Comparison of ENCODE assay signal across 8 cellular contexts in the genomic region with DNA sequence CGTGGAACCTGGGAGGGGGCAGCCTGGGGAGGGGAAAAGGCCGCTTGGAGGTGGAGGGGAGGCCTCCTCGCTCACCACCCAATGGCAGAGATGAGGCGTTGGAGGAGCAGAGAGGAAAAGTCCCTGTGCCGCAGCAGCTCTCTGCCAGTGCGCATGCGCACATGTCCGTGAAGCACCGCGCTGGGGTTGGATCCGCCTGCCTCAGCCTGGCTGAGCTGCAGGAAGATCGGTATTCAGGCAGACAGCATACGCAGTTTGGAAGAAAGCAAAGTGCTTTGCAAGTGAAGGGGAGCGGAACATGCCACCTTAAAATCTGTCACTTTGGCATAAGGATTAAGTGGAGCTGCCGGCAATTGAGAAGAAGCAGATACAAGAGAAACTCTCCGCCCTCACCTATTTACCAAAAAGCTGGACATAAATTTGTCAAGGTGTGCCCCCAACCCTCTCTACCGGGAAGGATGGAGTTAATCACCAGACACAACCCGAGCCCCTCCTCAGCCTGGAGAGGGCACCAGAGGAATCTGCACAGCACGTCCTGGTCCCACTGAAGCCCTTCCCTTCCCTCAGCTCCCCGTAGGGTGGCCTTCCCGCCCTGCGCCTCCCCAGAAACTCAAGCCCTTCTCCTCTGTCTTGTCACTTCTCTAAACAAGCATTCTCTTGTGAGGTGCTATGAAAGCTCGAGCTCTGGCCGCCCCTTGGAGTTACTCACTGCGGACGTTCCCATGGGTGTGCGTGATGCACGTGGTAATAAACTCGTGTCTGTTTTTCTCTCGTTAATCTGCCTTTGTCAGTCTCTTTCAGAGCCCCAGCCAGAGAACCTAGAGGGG. TPM values are rescaled to one million over a fixed set of nuclear protein-coding genes. Genes with fewer than 3 reads are reported as not detected.
DNase-seq lines count a peak whose midpoint lies in the region; ATAC-seq and TF ChIP-seq lines count a peak whose summit lies in the region.

No MANE protein-coding gene starts in this region.

- no peak for TF ChIP-seq CTCF in MCF 10A (IDR thresholded peaks at IDR 0.05; ENCODE audit: unreplicated experiment)
- 0 out of 2 replicates have a peak, but pooled peaks have one; percentile 6 for TF ChIP-seq CTCF in OCI-LY3 (IDR thresholded peaks at IDR 0.05; ENCODE audit: low read depth, low read length)
- peak in 1 of 2 donors; percentile 15 for TF ChIP-seq CTCF in fibroblast of lung (conservative IDR thresholded peaks at IDR 0.05 in 1 of 2, IDR thresholded peaks at IDR 0.05 in 1 of 2; ENCODE audit: low read depth in 1 of 2, low read length in 2 of 2)

- ATAC-seq in HG03521 (IDR thresholded peaks at IDR 0.05; ENCODE audit: unreplicated experiment) = peak; percentile 53

- no peaks in the 10 kb centered on the region for H3K4me1 ChIP-seq in OCI-LY3 (ENCODE audit: low read length)
- H3K4me1 ChIP-seq in fibroblast of lung (ENCODE audit: control insufficient read depth, extremely low read depth, insufficient read depth, low read length) = peaks cover 4% of the 10 kb centered on the region
- H3K4me1 ChIP-seq in muscle layer of duodenum (ENCODE audit: control insufficient read depth in 1 of 2, insufficient read depth in 2 of 2, low read length in 2 of 2) = peaks cover 0 to 12% of the 10 kb centered on the region in 2 donors

- H3K9me3 ChIP-seq in OCI-LY3 (ENCODE audit: insufficient read depth, low read length) = no peaks in the 10 kb centered on the region
- H3K9me3 ChIP-seq in fibroblast of lung (ENCODE audit: control insufficient read depth, insufficient read depth, low read depth, low read length) = no peaks in the 10 kb centered on the region
- no peaks in the 10 kb centered on the region for H3K9me3 ChIP-seq in muscle layer of duodenum (ENCODE audit: control insufficient read depth in 1 of 2, low read length in 2 of 2)

- H4K20me1 ChIP-seq in OCI-LY3 (ENCODE audit: insufficient read depth, low read length) (no peaks in the 10 kb centered on the region), fibroblast of lung (ENCODE audit: control insufficient read depth, extremely low read depth, insufficient read depth, low read length) (no peaks in the 10 kb centered on the region)

- POLR2A ChIA-PET in MCF 10A (lab: Yijun Ruan, JAX) = no interaction called here

- H3K27ac ChIP-seq in OCI-LY3 (ENCODE audit: low read length) = no peak overlapping the region
- H3K27ac ChIP-seq in fibroblast of lung (ENCODE audit: insufficient read depth, low read length) = no peak overlapping the region
- no peak overlapping the region for H3K27ac ChIP-seq in muscle layer of duodenum (ENCODE audit: low read length)

- CTCF ChIA-PET in MCF 10A (lab: Yijun Ruan, JAX) = no interaction called here

- H3K4me2 ChIP-seq in OCI-LY3 (ENCODE audit: low read length) (peak overlapping the region; percentile 70), fibroblast of lung (ENCODE audit: extremely low read depth, insufficient read depth, low read length) (peak overlapping the region; percentile 96)

- H3K27me3 ChIP-seq in OCI-LY3 (ENCODE audit: low read depth, low read length) (no peaks in the 10 kb centered on the region), fibroblast of lung (ENCODE audit: control insufficient read depth, insufficient read depth, low read length) (peaks cover 18% of the 10 kb centered on the region), muscle layer of duodenum (ENCODE audit: low read depth, low read length) (no peaks in the 10 kb centered on the region)

- H3K36me3 ChIP-seq in OCI-LY3 (replicated peaks; ENCODE audit: low read depth, low read length) (no peaks in the 10 kb centered on the region), fibroblast of lung (ENCODE audit: control insufficient read depth, insufficient read depth, low read length) (no peaks in the 10 kb centered on the region), muscle layer of duodenum (ENCODE audit: control insufficient read depth in 1 of 2, insufficient read depth in 2 of 2, low read length in 2 of 2) (no peaks in the 10 kb centered on the region)

- H3K27ac Mint-ChIP-seq in MCF 10A (ENCODE audit: low read depth, unreplicated experiment) = no peak overlapping the region

- H3K9ac ChIP-seq in OCI-LY3 (ENCODE audit: low read length) (peak overlapping the region; percentile 47; the same call in 1 of the 2 replicates), fibroblast of lung (ENCODE audit: insufficient read depth, low read length) (no peak overlapping the region)

- H3K4me3 ChIP-seq in OCI-LY3 (ENCODE audit: low read length) (peak overlapping the region; percentile 78), fibroblast of lung (replicated peaks in 1 of 4; ENCODE audit: control extremely low read depth in 1 of 4, insufficient read depth in 1 of 4, low read depth in 3 of 4, low read length in 4 of 4) (peak overlapping the region; percentile 32 to 68 (median 51)), muscle layer of duodenum (ENCODE audit: low read depth in 1 of 2, low read length in 2 of 2) (peak overlapping the region; percentile 65 to 83)

- DNase-seq in T47D (ENCODE audit: low read depth in 1 of 2, low spot score in 1 of 2) = peak; percentile 87 to 92
- no peak for DNase-seq in MCF 10A (ENCODE audit: unreplicated experiment)
- peak; percentile 32 to 60 for DNase-seq in activated T-helper 1 cell treated with anti-CD3 and anti-CD28 coated beads, Interleukin-2, amount 50 U/mL, for 16 hours (ENCODE audit: low read depth in 1 of 2, low spot score in 1 of 2)
- peak; percentile 79 to 80 for DNase-seq in fibroblast of lung (ENCODE audit: low read depth in 2 of 2)
- peak; percentile 61 for DNase-seq in stimulated activated CD8-positive, alpha-beta memory T cell treated with anti-CD3 and anti-CD28 coated beads, Interleukin-4, amount 100 ng/mL, for 24 hours (ENCODE audit: low read depth)

- peaks cover 32% of the 10 kb centered on the region for H3K27me3 Mint-ChIP-seq in MCF 10A (ENCODE audit: insufficient read depth, unreplicated experiment)

- no peak overlapping the region for H3K4me3 Mint-ChIP-seq in MCF 10A (ENCODE audit: unreplicated experiment)

- H3K9me3 Mint-ChIP-seq in MCF 10A (ENCODE audit: unreplicated experiment) = no peaks in the 10 kb centered on the region

- no peaks in the 10 kb centered on the region for H3K4me1 Mint-ChIP-seq in MCF 10A (ENCODE audit: insufficient read depth, unreplicated experiment)

- in situ Hi-C loops in T47D (cut with HindIII; ENCODE audit: low pct_unique_long_range_greater_than_20kb, low sequenced_read_pairs) = no loop called here

- H3K36me3 Mint-ChIP-seq in MCF 10A (ENCODE audit: insufficient read depth, unreplicated experiment) = no peaks in the 10 kb centered on the region

- intact Hi-C loops in MCF 10A (cut with micrococcal nuclease) = no loop called here

- H3K79me2 ChIP-seq in OCI-LY3 (ENCODE audit: low read length) = no peaks in the 10 kb centered on the region
- no peaks in the 10 kb centered on the region for H3K79me2 ChIP-seq in fibroblast of lung (ENCODE audit: control insufficient read depth, insufficient read depth, low read length)

- peak overlapping the region; percentile 73; the same call in 1 of the 2 replicates for H2AFZ ChIP-seq in OCI-LY3 (ENCODE audit: low read depth, low read length)
- peak overlapping the region; percentile 84 for H2AFZ ChIP-seq in fibroblast of lung (ENCODE audit: low read length)

- no TSS peak for BruUV-seq in MCF 10A (replicated peaks; lab: Mats Ljungman, UMichigan)

RNA-seq across cellular contexts. Expression of gene TMEM72, which starts 32.2 kb away (rescaled TPM):
- not detected in 2 replicates for total RNA-seq in MCF 10A (2022)
- not detected in 2 replicates for total RNA-seq in fibroblast of lung
- not detected in 2 replicates for polyA plus RNA-seq in fibroblast of lung
- not detected in 2 replicates for polyA plus RNA-seq in fibroblast of lung (2012)
- polyA minus RNA-seq in fibroblast of lung (ENCODE audit: low replicate concordance) = not detected in 2 replicates
